In the genomic region with DNA sequence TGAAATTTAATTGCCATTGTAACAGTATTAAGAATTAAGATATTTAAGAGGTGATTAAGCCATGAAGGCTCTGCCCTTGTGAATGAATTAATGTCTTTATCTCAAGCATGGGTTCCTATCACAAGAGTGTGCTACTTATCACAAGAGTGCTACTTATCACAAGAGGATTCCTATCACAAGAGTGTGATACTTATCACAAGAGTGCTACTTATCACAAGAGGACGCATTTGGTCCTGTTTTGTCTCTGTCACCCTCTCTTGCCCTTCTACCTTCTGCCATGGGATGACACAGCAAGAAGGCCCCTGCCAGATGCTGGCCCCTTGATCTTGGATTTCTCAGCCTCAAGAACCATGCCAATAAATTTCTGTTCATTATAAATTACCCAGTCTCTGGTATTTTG, we compare ENCODE assay signal across 25 cellular contexts. TPM values are rescaled to one million over a fixed set of nuclear protein-coding genes. Genes with fewer than 3 reads are reported as not detected.
DNase-seq lines count a peak whose midpoint lies in the region; ATAC-seq and TF ChIP-seq lines count a peak whose summit lies in the region.
"Had no signal": no experiment of that assay in that cellular context is flagged by ENCODE, and none has a peak within 500 bp of the region (broad histone marks: within the 10 kb centered on the region; RNA-seq: fewer than 3 reads in every experiment).

No MANE protein-coding gene starts in this region.

- no peak overlapping the region for H3K4ac ChIP-seq in IMR-90 (ENCODE audit: low read depth, low read length)

- in situ Hi-C loops in IMR-90 (cut with MboI; ENCODE audit: low sequenced_read_pairs), result no loop called here

- TF ChIP-seq CTCF in IMR-90 (conservative IDR thresholded peaks at IDR 0.05; ENCODE audit: low read depth, low read length) (no peak), left lung (IDR thresholded peaks at IDR 0.05) (no peak)

- POLR2A ChIA-PET in IMR-90 (lab: Charles Lee; ENCODE audit: unreplicated experiment), result no interaction called here
- POLR2A ChIA-PET in naive thymus-derived CD8-positive, alpha-beta T cell (lab: Charles Lee), result no interaction called here

- H2BK20ac ChIP-seq in IMR-90 (ENCODE audit: low read depth, low read length), result no peak overlapping the region; the same call in 1 of the 2 replicates

- peak; percentile 19 for DNase-seq in NCI-H1105 treated with DMSO at 0.1 percent for 48 hours (lab: John Stamatoyannopoulos, UW)
- DNase-seq in NCI-H1105 (lab: John Stamatoyannopoulos, UW), result no peak
- no peak for DNase-seq in IMR-90
- DNase-seq in NCI-H524 (lab: John Stamatoyannopoulos, UW), result peak; percentile 54 to 79
- no peak for DNase-seq in left lung
- DNase-seq in naive thymus-derived CD8-positive, alpha-beta T cell, result no peak
- DNase-seq: 8988T; CD4-positive, CD25-positive, alpha-beta regulatory T cell; DMS153; EL; GDM1; MV-4-11; NCI-H2081; NCI-H2171 treated with DMSO at 0.1 percent for 48 hours; NCI-H446 treated with DMSO at 0.1 percent for 48 hours; NCI-H774; SJCRH30; T-cell had no signal

- H2AK9ac ChIP-seq in IMR-90 (replicated peaks; ENCODE audit: low read depth, low read length, poor library complexity), result no peak overlapping the region

- no peaks in the 10 kb centered on the region for H4K20me1 ChIP-seq in IMR-90 (ENCODE audit: insufficient read depth, low read length)
- H4K20me1 ChIP-seq: BLaER1 had no signal

- peaks cover 2% of the 10 kb centered on the region; the same call in 1 of the 2 replicates for H3K4me1 ChIP-seq in IMR-90 (ENCODE audit: control insufficient read depth, insufficient read depth, low read length)
- no peaks in the 10 kb centered on the region for H3K4me1 ChIP-seq in left lung
- H3K4me1 ChIP-seq: BLaER1 had no signal

- 0 out of 2 replicates have a peak overlapping the region, but pooled peaks have one; percentile 60 for H2AK5ac ChIP-seq in IMR-90 (ENCODE audit: low read depth, low read length)

- intact Hi-C loops in IMR-90 (cut with micrococcal nuclease) (no loop called here), left lung (cut with DNase I) (no loop called here)

- ATAC-seq in IMR-90 (ENCODE audit: low read depth) (no peak), left lung (peak; percentile 58), HG02642 (IDR thresholded peaks at IDR 0.05; ENCODE audit: poor library complexity, unreplicated experiment) (no peak), GM19328 (IDR thresholded peaks at IDR 0.05; ENCODE audit: unreplicated experiment) (no peak)
- no peak for ATAC-seq in naive thymus-derived CD8-positive, alpha-beta T cell
- ATAC-seq: GM12878, HepG2, K562, Right ventricle myocardium inferior, T-cell had no signal

- H3K36me3 ChIP-seq in IMR-90 (ENCODE audit: control insufficient read depth, insufficient read depth, low read length), result no peaks in the 10 kb centered on the region
- no peaks in the 10 kb centered on the region for H3K36me3 ChIP-seq in left lung
- H3K36me3 ChIP-seq: BLaER1, SJCRH30 had no signal

- peaks cover 0 to 2% (median 0%) of the 10 kb centered on the region in 4 donors for H3K4me1 Mint-ChIP-seq in naive thymus-derived CD8-positive, alpha-beta T cell
- H3K4me1 Mint-ChIP-seq: CD4-positive, CD25-positive, alpha-beta regulatory T cell; T-cell had no signal

- no peak overlapping the region for H2BK15ac ChIP-seq in IMR-90 (ENCODE audit: low read depth, low read length)

- no peak overlapping the region for H4K8ac ChIP-seq in IMR-90 (ENCODE audit: low read depth in 2 of 2, low read length in 2 of 2)

- no peaks in the 10 kb centered on the region for H3K9me3 ChIP-seq in IMR-90 (ENCODE audit: control insufficient read depth, insufficient read depth, low read length)
- peaks cover 0 to 5% of the 10 kb centered on the region in 2 donors for H3K9me3 ChIP-seq in left lung
- H3K9me3 ChIP-seq: BLaER1 had no signal

- no peak overlapping the region for H4K5ac ChIP-seq in IMR-90 (ENCODE audit: low read depth, low read length)

- H3K9me1 ChIP-seq in IMR-90 (ENCODE audit: insufficient read depth, low read length), result no peaks in the 10 kb centered on the region

- TF ChIP-seq RAD21 in IMR-90 (IDR thresholded peaks at IDR 0.05; ENCODE audit: low read length), result no peak

- H2BK120ac ChIP-seq in IMR-90 (ENCODE audit: low read depth, low read length), result no peak overlapping the region

- H3K27me3 ChIP-seq in IMR-90 (ENCODE audit: control insufficient read depth, insufficient read depth, low read length) (no peaks in the 10 kb centered on the region), left lung (no peaks in the 10 kb centered on the region)
- H3K27me3 ChIP-seq: BLaER1, SJCRH30 had no signal

- H3K9ac ChIP-seq in IMR-90 (ENCODE audit: low read depth, low read length), result no peak overlapping the region
- H3K9ac ChIP-seq: BLaER1 had no signal

- H4K91ac ChIP-seq in IMR-90 (ENCODE audit: insufficient read depth, low read depth, low read length), result no peak overlapping the region

- no peak overlapping the region for H3K4me2 ChIP-seq in IMR-90 (ENCODE audit: low read depth, low read length)
- H3K4me2 ChIP-seq: BLaER1 had no signal

- TF ChIP-seq POLR2A in IMR-90 (IDR thresholded peaks at IDR 0.05; ENCODE audit: low read depth, low read length), result no peak

- no peak overlapping the region for H3K18ac ChIP-seq in IMR-90 (ENCODE audit: low read depth, low read length)

- no peaks in the 10 kb centered on the region; a peak in 1 of 4 replicates for H3K79me1 ChIP-seq in IMR-90 (ENCODE audit: low read depth in 1 of 2, low read length in 2 of 2)

- H2BK5ac ChIP-seq in IMR-90 (ENCODE audit: low read depth, low read length, poor library complexity, severe bottlenecking), result no peak overlapping the region

- H3K4me3 ChIP-seq in IMR-90 (ENCODE audit: insufficient read depth, low read depth, low read length) (no peak overlapping the region), left lung (no peak overlapping the region)
- H3K4me3 ChIP-seq: BLaER1, GM12878, K562, SJCRH30 had no signal

- H3K27ac ChIP-seq in IMR-90 (ENCODE audit: insufficient read depth, low read length), result no peak overlapping the region
- H3K27ac ChIP-seq in left lung, result no peak overlapping the region
- H3K27ac ChIP-seq: BLaER1, SJCRH30 had no signal

- WGBS in IMR-90 (ENCODE audit: extremely low coverage in 2 of 2, insufficient read length in 1 of 2), 2 experiments, result 88% methylated on average over 1 of the region's 1 CpG; no CpG with 5 or more reads in 1 of the 2 experiments

- H3K56ac ChIP-seq in IMR-90 (ENCODE audit: extremely low read depth, insufficient read depth, low read length), result no peak overlapping the region

- H3K9me3 Mint-ChIP-seq in naive thymus-derived CD8-positive, alpha-beta T cell, result peaks cover 0 to 10% (median 3%) of the 10 kb centered on the region in 9 donors

- H3K36me3 Mint-ChIP-seq in naive thymus-derived CD8-positive, alpha-beta T cell, result peaks cover 3 to 4% (median 3%) of the 10 kb centered on the region in 3 donors
- H3K36me3 Mint-ChIP-seq: CD4-positive, CD25-positive, alpha-beta regulatory T cell; T-cell had no signal

- dilution Hi-C loops in IMR-90 (cut with HindIII; ENCODE audit: low sequenced_read_pairs, unreplicated experiment), result no loop called here

- H3K14ac ChIP-seq in IMR-90 (replicated peaks; ENCODE audit: low read depth, low read length), result no peak overlapping the region

- no peak overlapping the region for H3K27ac Mint-ChIP-seq in naive thymus-derived CD8-positive, alpha-beta T cell
- H3K27ac Mint-ChIP-seq: CD4-positive, CD25-positive, alpha-beta regulatory T cell; T-cell had no signal

- CTCF ChIA-PET in IMR-90 (lab: Yijun Ruan, JAX), result interaction anchor here (1.8 kb wide), 1 partner anchor 95 kb away, joined by 4 read pairs; no protein-coding TSS in a partner anchor

- BruUV-seq in IMR-90 (replicated peaks; lab: Mats Ljungman, UMichigan), result no TSS peak

- H3K4me3 Mint-ChIP-seq in naive thymus-derived CD8-positive, alpha-beta T cell, result no peak overlapping the region
- H3K4me3 Mint-ChIP-seq: CD4-positive, CD25-positive, alpha-beta regulatory T cell; T-cell had no signal

- no peak overlapping the region for H2AFZ ChIP-seq in IMR-90 (replicated peaks; ENCODE audit: low read length, poor library complexity)

- no peak overlapping the region for H3K23ac ChIP-seq in IMR-90 (ENCODE audit: low read depth, low read length)

- no peaks in the 10 kb centered on the region for H3K27me3 Mint-ChIP-seq in naive thymus-derived CD8-positive, alpha-beta T cell
- H3K27me3 Mint-ChIP-seq: CD4-positive, CD25-positive, alpha-beta regulatory T cell; T-cell had no signal

TF ChIP-seq in IMR-90, 13 proteins besides CTCF, POLR2A, EP300 and RAD21 (continues in another document):
- TF ChIP-seq NFE2L2 (IDR thresholded peaks at IDR 0.05; ENCODE audit: low read depth, low read length), result no peak
- no peak for TF ChIP-seq MAZ (IDR thresholded peaks at IDR 0.05; ENCODE audit: borderline replicate concordance, low read depth, low read length)
- no peak for TF ChIP-seq BHLHE40 (IDR thresholded peaks at IDR 0.05; ENCODE audit: low read depth, low read length)
- no peak for TF ChIP-seq CHD1 (IDR thresholded peaks at IDR 0.05; ENCODE audit: low read depth, low read length)
- TF ChIP-seq, protein P1, sequence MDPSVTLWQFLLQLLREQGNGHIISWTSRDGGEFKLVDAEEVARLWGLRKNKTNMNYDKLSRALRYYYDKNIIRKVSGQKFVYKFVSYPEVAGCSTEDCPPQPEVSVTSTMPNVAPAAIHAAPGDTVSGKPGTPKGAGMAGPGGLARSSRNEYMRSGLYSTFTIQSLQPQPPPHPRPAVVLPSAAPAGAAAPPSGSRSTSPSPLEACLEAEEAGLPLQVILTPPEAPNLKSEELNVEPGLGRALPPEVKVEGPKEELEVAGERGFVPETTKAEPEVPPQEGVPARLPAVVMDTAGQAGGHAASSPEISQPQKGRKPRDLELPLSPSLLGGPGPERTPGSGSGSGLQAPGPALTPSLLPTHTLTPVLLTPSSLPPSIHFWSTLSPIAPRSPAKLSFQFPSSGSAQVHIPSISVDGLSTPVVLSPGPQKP (IDR thresholded peaks at IDR 0.05; ENCODE audit: borderline replicate concordance, low read depth, low read length), result no peak
- TF ChIP-seq FOS (IDR thresholded peaks at IDR 0.05; ENCODE audit: low read depth, low read length), result no peak
- TF ChIP-seq, protein P2, sequence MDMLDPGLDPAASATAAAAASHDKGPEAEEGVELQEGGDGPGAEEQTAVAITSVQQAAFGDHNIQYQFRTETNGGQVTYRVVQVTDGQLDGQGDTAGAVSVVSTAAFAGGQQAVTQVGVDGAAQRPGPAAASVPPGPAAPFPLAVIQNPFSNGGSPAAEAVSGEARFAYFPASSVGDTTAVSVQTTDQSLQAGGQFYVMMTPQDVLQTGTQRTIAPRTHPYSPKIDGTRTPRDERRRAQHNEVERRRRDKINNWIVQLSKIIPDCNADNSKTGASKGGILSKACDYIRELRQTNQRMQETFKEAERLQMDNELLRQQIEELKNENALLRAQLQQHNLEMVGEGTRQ (IDR thresholded peaks at IDR 0.05; ENCODE audit: low read depth, low read length), result no peak
- TF ChIP-seq MXI1 (IDR thresholded peaks at IDR 0.05; ENCODE audit: borderline replicate concordance, low read depth, low read length), result no peak

RNA-seq across cellular contexts. Expression of a gene that starts 13.2 kb away (rescaled TPM):
- total RNA-seq in IMR-90 (2012; rRNA removed), result 235 and 257 TPM in 2 replicates
- 155 and 181 TPM in 2 replicates for polyA plus RNA-seq in IMR-90 (2012; rRNA removed)
- polyA plus RNA-seq in IMR-90 (2012; cell fraction: cytosol; rRNA removed), result 85.6 and 111 TPM in 2 replicates
- polyA plus RNA-seq in IMR-90 (2012; cell fraction: nucleus; rRNA removed; ENCODE audit: low replicate concordance), result 121 and 233 TPM in 2 replicates
- 100 to 1,000 TPM; 122 to 324 TPM for total RNA-seq in left lung
- total RNA-seq in naive thymus-derived CD8-positive, alpha-beta T cell, result 1 to 10 TPM; 1.6 to 2.1 TPM
- under 1 TPM in 2 of 3 donors, not detected in 1; 0.10 to 0.39 TPM for polyA plus RNA-seq in naive thymus-derived CD8-positive, alpha-beta T cell

Comparison
In these comparisons a context has a peak if more than half of its experiments do, and no peak if none do; other contexts are left out.
1. DNase-seq: peak in NCI-H1105 treated with DMSO at 0.1 percent for 48 hours (single experiment) and NCI-H524 (2 of 2); none in NCI-H1105 (single experiment), IMR-90 (single experiment), left lung (0 of 2) and naive thymus-derived CD8-positive, alpha-beta T cell (0 of 10).
2. RNA of a gene that starts 13.2 kb away (total RNA-seq): 122 to 324 TPM in left lung and 235 to 257 TPM in IMR-90; 1.6 to 2.1 TPM in naive thymus-derived CD8-positive, alpha-beta T cell; every median in the first group is over 10 times any median in the second.